Comparison of ENCODE assay signal across 35 cellular contexts in genomic region chr3:38840987-38841386, GRCh38. TPM values are rescaled to one million over a fixed set of nuclear protein-coding genes. Genes with fewer than 3 reads are reported as not detected.
DNase-seq lines count a peak whose midpoint lies in the region; ATAC-seq and TF ChIP-seq lines count a peak whose summit lies in the region.
"Had no signal": no experiment of that assay in that cellular context is flagged by ENCODE, and none has a peak within 500 bp of the region (broad histone marks: within the 10 kb centered on the region; RNA-seq: fewer than 3 reads in every experiment).

No MANE protein-coding gene starts in this region.

- CTCF ChIA-PET in activated CD4-positive, alpha-beta T cell treated with anti-CD3 and anti-CD28 coated beads, Interleukin-2, amount 10 ng/mL, durations not matched to agents 7 days and 5 days (lab: Charles Lee), result no interaction called here

- ATAC-seq in GM18511 (IDR thresholded peaks at IDR 0.05; ENCODE audit: unreplicated experiment) (no peak), GM21717 (IDR thresholded peaks at IDR 0.05; ENCODE audit: unreplicated experiment) (no peak)
- ATAC-seq: A549; activated CD8-positive, alpha-beta memory T cell treated with anti-CD3 and anti-CD28 coated beads, Interleukin-2, amount 10 ng/mL, durations not matched to agents 7 days and 5 days; activated T-cell treated with anti-CD3 and anti-CD28 coated beads, Interleukin-2, amount 50 U/mL, for 72 hours; CD8-positive, alpha-beta T cell; esophagus mucosa; naive thymus-derived CD4-positive, alpha-beta T cell; stimulated activated naive CD8-positive, alpha-beta T cell treated with anti-CD3 and anti-CD28 coated beads, Interleukin-15, amount 100 ng/mL, for 72 hours had no signal

- no peaks in the 10 kb centered on the region for H3K9me3 Mint-ChIP-seq in activated CD4-positive, alpha-beta T cell treated with anti-CD3 and anti-CD28 coated beads, Interleukin-2, amount 10 ng/mL, durations not matched to agents 7 days and 5 days
- H3K9me3 Mint-ChIP-seq: activated T-cell treated with anti-CD3 and anti-CD28 coated beads, Interleukin-2, amount 50 U/mL, for 72 hours; CD8-positive, alpha-beta T cell; naive thymus-derived CD4-positive, alpha-beta T cell; stimulated activated naive CD8-positive, alpha-beta T cell treated with anti-CD3 and anti-CD28 coated beads, Interleukin-15, amount 100 ng/mL, for 72 hours; T-helper 2 cell treated with Interferon-gamma antibody and Interleukin-4, amounts not matched to agents 5 μg/mL and 100 μg/mL, for 36 hours had no signal

- DNase-seq in EH (ENCODE audit: low read depth) (peak; percentile 27), RKO (ENCODE audit: low spot score) (peak; percentile 3), choroid plexus epithelial cell (ENCODE audit: low read depth) (peak; percentile 53), fibroblast of villous mesenchyme (ENCODE audit: low read depth) (no peak), iPS-NIHi11 (ENCODE audit: low spot score) (no peak)
- no peak for DNase-seq in activated CD4-positive, alpha-beta T cell treated with anti-CD3 and anti-CD28 coated beads, Interleukin-2, amount 10 ng/mL, durations not matched to agents 7 days and 5 days
- DNase-seq: activated CD4-positive, alpha-beta T cell treated with anti-CD3 and anti-CD28 coated beads, Interleukin-2, amount 50 U/mL, for 1 hour; activated CD8-positive, alpha-beta memory T cell treated with anti-CD3 and anti-CD28 coated beads, Interleukin-2, amount 10 ng/mL, durations not matched to agents 7 days and 5 days; activated naive CD4-positive, alpha-beta T cell treated with Interleukin-2 at 50 U/mL for 16 hours; activated T-cell treated with anti-CD3 and anti-CD28 coated beads, Interleukin-2, amount 50 U/mL, for 72 hours; adrenal gland; CD8-positive, alpha-beta T cell; effector memory CD4-positive, alpha-beta T cell; EL; islet precursor cell; naive thymus-derived CD4-positive, alpha-beta T cell; NCI-H1105 treated with DMSO at 0.1 percent for 48 hours; NCI-H1930; NCI-H345; nucleus accumbens; stimulated activated CD8-positive, alpha-beta memory T cell treated with anti-CD3 and anti-CD28 coated beads, Interleukin-4, amount 100 ng/mL, for 48 hours; stimulated activated naive CD8-positive, alpha-beta T cell treated with anti-CD3 and anti-CD28 coated beads, Interleukin-15, amount 100 ng/mL, for 72 hours; thyroid gland had no signal

- H3K4me3 ChIP-seq in choroid plexus epithelial cell (ENCODE audit: low read depth, low read length) (no peak overlapping the region), fibroblast of villous mesenchyme (ENCODE audit: low read depth, low read length) (no peak overlapping the region)
- H3K4me3 ChIP-seq: A549, adrenal gland, SK-N-MC, thyroid gland, vagina had no signal

- H3K27ac Mint-ChIP-seq in activated CD4-positive, alpha-beta T cell treated with anti-CD3 and anti-CD28 coated beads, Interleukin-2, amount 10 ng/mL, durations not matched to agents 7 days and 5 days, result no peak overlapping the region
- H3K27ac Mint-ChIP-seq: activated CD8-positive, alpha-beta memory T cell treated with anti-CD3 and anti-CD28 coated beads, Interleukin-2, amount 10 ng/mL, durations not matched to agents 7 days and 5 days; activated T-cell treated with anti-CD3 and anti-CD28 coated beads, Interleukin-2, amount 50 U/mL, for 72 hours; B cell; CD8-positive, alpha-beta T cell; mesothelial cell of epicardium; naive thymus-derived CD4-positive, alpha-beta T cell; stimulated activated naive CD8-positive, alpha-beta T cell treated with anti-CD3 and anti-CD28 coated beads, Interleukin-15, amount 100 ng/mL, for 72 hours; T-helper 2 cell treated with Interferon-gamma antibody and Interleukin-4, amounts not matched to agents 5 μg/mL and 100 μg/mL, for 36 hours had no signal

- no peak overlapping the region for H3K4me3 Mint-ChIP-seq in activated CD4-positive, alpha-beta T cell treated with anti-CD3 and anti-CD28 coated beads, Interleukin-2, amount 10 ng/mL, durations not matched to agents 7 days and 5 days
- H3K4me3 Mint-ChIP-seq: activated CD8-positive, alpha-beta memory T cell treated with anti-CD3 and anti-CD28 coated beads, Interleukin-2, amount 10 ng/mL, durations not matched to agents 7 days and 5 days; activated T-cell treated with anti-CD3 and anti-CD28 coated beads, Interleukin-2, amount 50 U/mL, for 72 hours; B cell; CD8-positive, alpha-beta T cell; mesothelial cell of epicardium; naive thymus-derived CD4-positive, alpha-beta T cell; stimulated activated naive CD8-positive, alpha-beta T cell treated with anti-CD3 and anti-CD28 coated beads, Interleukin-15, amount 100 ng/mL, for 72 hours; T-helper 2 cell treated with Interferon-gamma antibody and Interleukin-4, amounts not matched to agents 5 μg/mL and 100 μg/mL, for 36 hours had no signal

- POLR2A ChIA-PET in activated CD4-positive, alpha-beta T cell treated with anti-CD3 and anti-CD28 coated beads, Interleukin-2, amount 10 ng/mL, durations not matched to agents 7 days and 5 days (lab: Charles Lee), result no interaction called here

- H3K4me1 Mint-ChIP-seq in activated CD4-positive, alpha-beta T cell treated with anti-CD3 and anti-CD28 coated beads, Interleukin-2, amount 10 ng/mL, durations not matched to agents 7 days and 5 days, result no peaks in the 10 kb centered on the region
- H3K4me1 Mint-ChIP-seq: activated CD8-positive, alpha-beta memory T cell treated with anti-CD3 and anti-CD28 coated beads, Interleukin-2, amount 10 ng/mL, durations not matched to agents 7 days and 5 days; B cell had no signal

- TF ChIP-seq CTCF in choroid plexus epithelial cell (conservative IDR thresholded peaks at IDR 0.05; ENCODE audit: low read depth, low read length) (peak; percentile 55), fibroblast of villous mesenchyme (IDR thresholded peaks at IDR 0.05; ENCODE audit: insufficient read depth, low read depth, low read length) (peak; percentile 30)

- H3K27me3 Mint-ChIP-seq in activated CD4-positive, alpha-beta T cell treated with anti-CD3 and anti-CD28 coated beads, Interleukin-2, amount 10 ng/mL, durations not matched to agents 7 days and 5 days, result peaks cover 33% of the 10 kb centered on the region

- no peaks in the 10 kb centered on the region for H3K36me3 Mint-ChIP-seq in activated CD4-positive, alpha-beta T cell treated with anti-CD3 and anti-CD28 coated beads, Interleukin-2, amount 10 ng/mL, durations not matched to agents 7 days and 5 days (ENCODE audit: low read depth)
- H3K36me3 Mint-ChIP-seq: activated CD8-positive, alpha-beta memory T cell treated with anti-CD3 and anti-CD28 coated beads, Interleukin-2, amount 10 ng/mL, durations not matched to agents 7 days and 5 days; CD8-positive, alpha-beta T cell; mesothelial cell of epicardium; naive thymus-derived CD4-positive, alpha-beta T cell had no signal

RNA-seq across cellular contexts. Expression of gene SCN10A, which starts 25.0 kb away (rescaled TPM):
- total RNA-seq in fibroblast of villous mesenchyme, result not detected in 2 replicates
- not detected for total RNA-seq in activated CD4-positive, alpha-beta T cell treated with anti-CD3 and anti-CD28 coated beads, Interleukin-2, amount 10 ng/mL, durations not matched to agents 7 days and 5 days
- total RNA-seq: activated CD8-positive, alpha-beta memory T cell treated with anti-CD3 and anti-CD28 coated beads, Interleukin-2, amount 10 ng/mL, durations not matched to agents 7 days and 5 days; activated T-cell treated with anti-CD3 and anti-CD28 coated beads, Interleukin-2, amount 50 U/mL, for 72 hours; adrenal gland; B cell; CD8-positive, alpha-beta T cell; esophagus mucosa; H4; MCF 10A; mesothelial cell of epicardium; naive thymus-derived CD4-positive, alpha-beta T cell; skeletal muscle tissue; thyroid gland; vagina had no signal

Comparison
In these comparisons a context has a peak if more than half of its experiments do, and no peak if none do; other contexts are left out.
1. DNase-seq: peak in EH (single experiment), RKO (single experiment) and choroid plexus epithelial cell (single experiment); none in fibroblast of villous mesenchyme (single experiment), activated CD4-positive, alpha-beta T cell treated with anti-CD3 and anti-CD28 coated beads, Interleukin-2, amount 10 ng/mL, durations not matched to agents 7 days and 5 days (single experiment) and iPS-NIHi11 (single experiment).